In genomic region chr18:34647251-34647650, GRCh38 we compare ENCODE assay signal across 14 cellular contexts.
A peak's percentile ranks its signal among the peaks of the same experiment; 100 is the strongest.
DNase-seq lines count a peak whose midpoint lies in the region; ATAC-seq, FAIRE-seq and TF ChIP-seq lines count a peak whose summit lies in the region.
"Had no signal": no experiment of that assay in that cellular context is flagged by ENCODE, and none has a peak within 500 bp of the region (broad histone marks: within the 10 kb centered on the region; RNA-seq: fewer than 3 reads in every experiment).

No MANE protein-coding gene starts in this region.

- no peak for TF ChIP-seq POLR2A in esophagus muscularis mucosa (IDR thresholded peaks at IDR 0.05; ENCODE audit: low read depth)
- no peak for TF ChIP-seq POLR2A in vagina (IDR thresholded peaks at IDR 0.05)

- H4K20me1 ChIP-seq in Karpas-422 (ENCODE audit: insufficient read depth, low read depth, low read length): no peaks in the 10 kb centered on the region

- TF ChIP-seq CTCF in esophagus muscularis mucosa (IDR thresholded peaks at IDR 0.05): no peak
- no peak for TF ChIP-seq CTCF in progenitor cell of endocrine pancreas (IDR thresholded peaks at IDR 0.05; ENCODE audit: unreplicated experiment)
- no peak for TF ChIP-seq CTCF in vagina (IDR thresholded peaks at IDR 0.05)

- no peak overlapping the region for H3K9ac ChIP-seq in Karpas-422 (ENCODE audit: low read length)

- H3K9me3 ChIP-seq in Karpas-422 (ENCODE audit: low read length) (no peaks in the 10 kb centered on the region), esophagus muscularis mucosa (no peaks in the 10 kb centered on the region), vagina (no peaks in the 10 kb centered on the region)
- H3K9me3 ChIP-seq: spleen had no signal

- H3K4me3 ChIP-seq in H7 (ENCODE audit: insufficient read depth, low read depth, low read length): no peak overlapping the region
- H3K4me3 ChIP-seq in Karpas-422 (ENCODE audit: low read length): no peak overlapping the region
- H3K4me3 ChIP-seq in esophagus muscularis mucosa: no peak overlapping the region
- H3K4me3 ChIP-seq in vagina: no peak overlapping the region
- H3K4me3 ChIP-seq: SK-N-MC, spleen had no signal

- H3K27me3 Mint-ChIP-seq in progenitor cell of endocrine pancreas: no peaks in the 10 kb centered on the region

- H3K36me3 ChIP-seq in H7 (replicated peaks; ENCODE audit: control insufficient read depth, insufficient read depth, low read length): no peaks in the 10 kb centered on the region
- no peaks in the 10 kb centered on the region for H3K36me3 ChIP-seq in Karpas-422 (ENCODE audit: insufficient read depth, low read length)
- no peaks in the 10 kb centered on the region for H3K36me3 ChIP-seq in esophagus muscularis mucosa
- no peaks in the 10 kb centered on the region for H3K36me3 ChIP-seq in vagina
- H3K36me3 ChIP-seq: spleen had no signal

- no peak for FAIRE-seq in urothelium cell line (lab: Jason Lieb, UNC)
- FAIRE-seq: bronchial epithelial cell had no signal

- TF ChIP-seq EP300 in esophagus muscularis mucosa (IDR thresholded peaks at IDR 0.05): no peak

- peaks cover 22% of the 10 kb centered on the region for H3K4me1 Mint-ChIP-seq in progenitor cell of endocrine pancreas (ENCODE audit: low read depth)

- H3K4me2 ChIP-seq in Karpas-422 (ENCODE audit: low read depth, low read length, poor library complexity, severe bottlenecking): peak overlapping the region; percentile 48

- intact Hi-C loops in esophagus muscularis mucosa (cut with DNase I) (no loop called here), vagina (cut with DNase I) (no loop called here)

- H3K9me3 Mint-ChIP-seq in progenitor cell of endocrine pancreas (ENCODE audit: low read depth): no peaks in the 10 kb centered on the region

- no peaks in the 10 kb centered on the region for H3K9me2 ChIP-seq in Karpas-422 (replicated peaks; ENCODE audit: insufficient read depth, low read length)

- no peak overlapping the region for H3K27ac Mint-ChIP-seq in progenitor cell of endocrine pancreas

- 0 out of 2 replicates have a peak overlapping the region, but pooled peaks have one; percentile 83 for H2AFZ ChIP-seq in Karpas-422 (ENCODE audit: low read length)

- H3K79me2 ChIP-seq in Karpas-422 (ENCODE audit: low read length): no peaks in the 10 kb centered on the region

- peak; percentile 96 for ATAC-seq in GM18519 (IDR thresholded peaks at IDR 0.05; ENCODE audit: low FRiP score, unreplicated experiment)
- ATAC-seq in GM21717 (IDR thresholded peaks at IDR 0.05; ENCODE audit: unreplicated experiment): no peak

- H3K27me3 ChIP-seq in H7 (ENCODE audit: control insufficient read depth, insufficient read depth, low read length) (no peaks in the 10 kb centered on the region), Karpas-422 (ENCODE audit: low read length) (no peaks in the 10 kb centered on the region), esophagus muscularis mucosa (no peaks in the 10 kb centered on the region), vagina (no peaks in the 10 kb centered on the region)
- H3K27me3 ChIP-seq: spleen had no signal

- no peaks in the 10 kb centered on the region for H3K36me3 Mint-ChIP-seq in progenitor cell of endocrine pancreas (ENCODE audit: insufficient read depth)

- peak; percentile 7 for DNase-seq in H7
- DNase-seq in Karpas-422: peak; percentile 66
- DNase-seq in esophagus muscularis mucosa (ENCODE audit: extremely low spot score): no peak
- DNase-seq in progenitor cell of endocrine pancreas (ENCODE audit: low spot score, unreplicated experiment): no peak
- DNase-seq in urothelium cell line (ENCODE audit: low spot score): no peak
- no peak for DNase-seq in vagina (ENCODE audit: extremely low spot score in 2 of 2)
- DNase-seq: activated CD8-positive, alpha-beta memory T cell treated with anti-CD3 and anti-CD28 coated beads, Interleukin-2, amount 50 U/mL, for 4 hours; EL; NCI-H1417; spleen had no signal

- 82% methylated on average over 4 of the region's 4 CpGs for WGBS in esophagus muscularis mucosa

- H3K4me3 Mint-ChIP-seq in progenitor cell of endocrine pancreas (ENCODE audit: low read depth): no peak overlapping the region

- H3K27ac ChIP-seq in Karpas-422 (ENCODE audit: low read length) (no peak overlapping the region), esophagus muscularis mucosa (replicated peaks in 1 of 4) (peak overlapping the region in 3 of 4 donors; percentile 1 to 76 (median 19)), vagina (no peak overlapping the region)
- H3K27ac ChIP-seq: SK-N-MC, spleen had no signal

- H3K4me1 ChIP-seq in Karpas-422 (ENCODE audit: low read length) (no peaks in the 10 kb centered on the region), esophagus muscularis mucosa (peaks cover 28 to 84% (median 71%) of the 10 kb centered on the region in 4 donors), vagina (no peaks in the 10 kb centered on the region)
- H3K4me1 ChIP-seq: spleen had no signal

Comparison
In these comparisons a context has a peak if more than half of its experiments do, and no peak if none do; other contexts are left out.
1. DNase-seq: peak in H7 (single experiment) and Karpas-422 (single experiment); none in esophagus muscularis mucosa (single experiment), progenitor cell of endocrine pancreas (single experiment), urothelium cell line (single experiment) and vagina (0 of 2).
2. H3K27ac ChIP-seq: peak in esophagus muscularis mucosa (3 of 4); none in Karpas-422 (single experiment) and vagina (single experiment).